ENCODE assay signal across 10 cellular contexts in genomic region chr6:110509617-110510231, GRCh38. TPM values are rescaled to one million over a fixed set of nuclear protein-coding genes. Genes with fewer than 3 reads are reported as not detected.
DNase-seq lines count a peak whose midpoint lies in the region; ATAC-seq and TF ChIP-seq lines count a peak whose summit lies in the region.
"Had no signal": no experiment of that assay in that cellular context is flagged by ENCODE, and none has a peak within 500 bp of the region (broad histone marks: within the 10 kb centered on the region; RNA-seq: fewer than 3 reads in every experiment).

No MANE protein-coding gene starts in this region.

- H2BK20ac ChIP-seq in IMR-90 (ENCODE audit: low read depth, low read length), result no peak overlapping the region

- H3K23ac ChIP-seq in IMR-90 (ENCODE audit: low read depth, low read length), result no peak overlapping the region

- H2AK5ac ChIP-seq in IMR-90 (ENCODE audit: low read depth, low read length), result no peak overlapping the region

- no peak overlapping the region for H2AFZ ChIP-seq in IMR-90 (replicated peaks; ENCODE audit: low read length, poor library complexity)

- intact Hi-C loops in IMR-90 (cut with micrococcal nuclease), result no loop called here

- in situ Hi-C loops in IMR-90 (cut with MboI; ENCODE audit: low sequenced_read_pairs), result no loop called here
- in situ Hi-C loops in astrocyte of the cerebellum (cut with HindIII; ENCODE audit: low sequenced_read_pairs), result no loop called here

- no CpG with 5 or more reads among the region's 1 CpG for whole genome bisulfite sequencing in IMR-90 (ENCODE audit: extremely low coverage in 2 of 2, insufficient read length in 1 of 2), 2 experiments

- H4K8ac ChIP-seq in IMR-90 (ENCODE audit: low read depth in 2 of 2, low read length in 2 of 2), result no peak overlapping the region

- no peak overlapping the region for H3K4ac ChIP-seq in IMR-90 (ENCODE audit: low read depth, low read length)

- H4K20me1 ChIP-seq in IMR-90 (ENCODE audit: insufficient read depth, low read length), result no peaks in the 10 kb centered on the region

- H3K4me1 ChIP-seq in IMR-90 (ENCODE audit: control insufficient read depth, insufficient read depth, low read length), result peaks cover 3% of the 10 kb centered on the region

- no peak overlapping the region for H3K4me3 ChIP-seq in IMR-90 (ENCODE audit: insufficient read depth, low read depth, low read length)
- no peak overlapping the region for H3K4me3 ChIP-seq in astrocyte of the cerebellum (ENCODE audit: low read depth, low read length)

- CTCF ChIA-PET in IMR-90 (lab: Yijun Ruan, JAX), result no interaction called here

- H3K14ac ChIP-seq in IMR-90 (replicated peaks; ENCODE audit: low read depth, low read length), result no peak overlapping the region

- H3K18ac ChIP-seq in IMR-90 (ENCODE audit: low read depth, low read length), result no peak overlapping the region

- H3K9me1 ChIP-seq in IMR-90 (ENCODE audit: insufficient read depth, low read length), result no peaks in the 10 kb centered on the region

- TF ChIP-seq RAD21 in IMR-90 (IDR thresholded peaks at IDR 0.05; ENCODE audit: low read length), result no peak

- H3K79me1 ChIP-seq in IMR-90 (ENCODE audit: low read depth in 1 of 2, low read length in 2 of 2), result no peaks in the 10 kb centered on the region

- no peak overlapping the region for H3K56ac ChIP-seq in IMR-90 (ENCODE audit: extremely low read depth, insufficient read depth, low read length)

- H2AK9ac ChIP-seq in IMR-90 (replicated peaks; ENCODE audit: low read depth, low read length, poor library complexity), result no peak overlapping the region

- H3K9ac ChIP-seq in IMR-90 (ENCODE audit: low read depth, low read length), result no peak overlapping the region

- no peaks in the 10 kb centered on the region; the same call in 1 of the 2 replicates for H3K9me3 ChIP-seq in IMR-90 (ENCODE audit: control insufficient read depth, insufficient read depth, low read length)

- dilution Hi-C loops in IMR-90 (cut with HindIII; ENCODE audit: low sequenced_read_pairs, unreplicated experiment), result no loop called here

- H3K36me3 ChIP-seq in IMR-90 (ENCODE audit: control insufficient read depth, insufficient read depth, low read length), result no peaks in the 10 kb centered on the region

- 0 out of 2 replicates have a peak overlapping the region, but pooled peaks have one; percentile 22 for H2BK120ac ChIP-seq in IMR-90 (ENCODE audit: low read depth, low read length)

- no peak overlapping the region for H4K5ac ChIP-seq in IMR-90 (ENCODE audit: low read depth, low read length)

- peaks cover 8% of the 10 kb centered on the region; the same call in 1 of the 2 replicates for H3K27me3 ChIP-seq in IMR-90 (ENCODE audit: control insufficient read depth, insufficient read depth, low read length)

- DNase-seq in AG08396 (ENCODE audit: low spot score), result peak; percentile 12
- DNase-seq in IMR-90, result peak; percentile 89
- DNase-seq in astrocyte of the cerebellum (ENCODE audit: low read depth), result peak; percentile 75
- DNase-seq in kidney glomerular epithelial cell (lab: John Stamatoyannopoulos, UW), result peak; percentile 91
- DNase-seq in stimulated activated naive CD4-positive, alpha-beta T cell treated with Interleukin-2 at 50 U/mL for 16 hours (lab: John Stamatoyannopoulos, UW), result no peak
- no peak for DNase-seq in midbrain (lab: John Stamatoyannopoulos, UW)
- no peak for DNase-seq in NCI-H2081 (lab: John Stamatoyannopoulos, UW)
- DNase-seq in NCI-H187 (lab: John Stamatoyannopoulos, UW), result no peak
- DNase-seq: CD4-positive, CD25-positive, alpha-beta regulatory T cell; SHP77 had no signal

- POLR2A ChIA-PET in IMR-90 (lab: Charles Lee; ENCODE audit: unreplicated experiment), result no interaction called here

- no peak overlapping the region for H2BK5ac ChIP-seq in IMR-90 (ENCODE audit: low read depth, low read length, poor library complexity, severe bottlenecking)

- H3K27ac ChIP-seq in IMR-90 (ENCODE audit: insufficient read depth, low read length), result no peak overlapping the region

- no peak overlapping the region for H2BK15ac ChIP-seq in IMR-90 (ENCODE audit: low read depth, low read length)

- TF ChIP-seq POLR2A in IMR-90 (IDR thresholded peaks at IDR 0.05; ENCODE audit: low read depth, low read length), result no peak

- TF ChIP-seq CTCF in IMR-90 (conservative IDR thresholded peaks at IDR 0.05; ENCODE audit: low read depth, low read length), result no peak
- TF ChIP-seq CTCF in astrocyte of the cerebellum (IDR thresholded peaks at IDR 0.05; ENCODE audit: low read depth, low read length, missing control alignments), result no peak

- no peak overlapping the region for H4K91ac ChIP-seq in IMR-90 (ENCODE audit: insufficient read depth, low read depth, low read length)

- no peak overlapping the region for H3K4me2 ChIP-seq in IMR-90 (ENCODE audit: low read depth, low read length)

- no TSS peak for BruUV-seq in IMR-90 (replicated peaks; lab: Mats Ljungman, UMichigan)

- peak; percentile 81 for ATAC-seq in IMR-90 (ENCODE audit: low read depth)

TF ChIP-seq in IMR-90, 13 proteins besides CTCF, POLR2A, EP300 and RAD21:
- TF ChIP-seq ELK1 (IDR thresholded peaks at IDR 0.05; ENCODE audit: borderline replicate concordance, low read depth, low read length), result no peak
- TF ChIP-seq NFE2L2 (IDR thresholded peaks at IDR 0.05; ENCODE audit: low read depth, low read length), result no peak
- no peak for TF ChIP-seq RFX5 (IDR thresholded peaks at IDR 0.05; ENCODE audit: low read depth, low read length)
- TF ChIP-seq BHLHE40 (IDR thresholded peaks at IDR 0.05; ENCODE audit: low read depth, low read length), result peak; percentile 54; the same call in 1 of the 2 replicates
- TF ChIP-seq MXI1 (IDR thresholded peaks at IDR 0.05; ENCODE audit: borderline replicate concordance, low read depth, low read length), result no peak
- peak; percentile 42; the same call in 1 of the 2 replicates for TF ChIP-seq FOS (IDR thresholded peaks at IDR 0.05; ENCODE audit: low read depth, low read length)
- no peak for TF ChIP-seq RCOR1 (IDR thresholded peaks at IDR 0.05; ENCODE audit: insufficient replicate concordance, low read length)
- no peak for TF ChIP-seq SMC3 (IDR thresholded peaks at IDR 0.05; ENCODE audit: low read depth, low read length)
- 0 out of 2 replicates have a peak, but pooled peaks have one; percentile 24 for TF ChIP-seq CEBPB (IDR thresholded peaks at IDR 0.05; ENCODE audit: low read depth, low read length)
- no peak for TF ChIP-seq USF2 (IDR thresholded peaks at IDR 0.05; ENCODE audit: low read depth, low read length)
- TF ChIP-seq MAFK (IDR thresholded peaks at IDR 0.05; ENCODE audit: low read depth, low read length), result no peak
- no peak for TF ChIP-seq MAZ (IDR thresholded peaks at IDR 0.05; ENCODE audit: borderline replicate concordance, low read depth, low read length)
- TF ChIP-seq CHD1 (IDR thresholded peaks at IDR 0.05; ENCODE audit: low read depth, low read length), result no peak

RNA-seq across cellular contexts. Expression of gene SLC22A16, which starts 33.3 kb away (rescaled TPM):
- not detected in 2 replicates for total RNA-seq in IMR-90 (2012; rRNA removed)
- not detected in 2 replicates for polyA plus RNA-seq in IMR-90 (2012; rRNA removed)
- not detected in 2 replicates for polyA plus RNA-seq in IMR-90 (2012; cell fraction: cytosol; rRNA removed)
- not detected in 2 replicates for polyA plus RNA-seq in IMR-90 (2012; cell fraction: nucleus; rRNA removed; ENCODE audit: low replicate concordance)
- polyA plus RNA-seq: CD4-positive, CD25-positive, alpha-beta regulatory T cell had no signal

Comparison
In these comparisons a context has a peak if more than half of its experiments do, and no peak if none do; other contexts are left out.
1. DNase-seq: peak in AG08396 (single experiment), IMR-90 (single experiment), astrocyte of the cerebellum (single experiment) and kidney glomerular epithelial cell (single experiment); none in stimulated activated naive CD4-positive, alpha-beta T cell treated with Interleukin-2 at 50 U/mL for 16 hours (single experiment), midbrain (single experiment), NCI-H2081 (0 of 2) and NCI-H187 (0 of 2).